14 cellular contexts compared by ENCODE assay signal in genomic region chr2:37985333-37985732, GRCh38.
A peak's percentile ranks its signal among the peaks of the same experiment; 100 is the strongest.
DNase-seq lines count a peak whose midpoint lies in the region; ATAC-seq and TF ChIP-seq lines count a peak whose summit lies in the region.
"Had no signal": no experiment of that assay in that cellular context is flagged by ENCODE, and none has a peak within 500 bp of the region (broad histone marks: within the 10 kb centered on the region; RNA-seq: fewer than 3 reads in every experiment).

No MANE protein-coding gene starts in this region.

- POLR2A ChIA-PET in PC-3 (lab: Charles Lee; ENCODE audit: unreplicated experiment): no interaction called here

- peak; percentile 82 for ATAC-seq in GM18868 (IDR thresholded peaks at IDR 0.05; ENCODE audit: unreplicated experiment)
- no peak for ATAC-seq in PC-3
- no peak for ATAC-seq in upper lobe of right lung
- no peak for ATAC-seq in HG02588 (IDR thresholded peaks at IDR 0.05; ENCODE audit: unreplicated experiment)
- ATAC-seq in HG03108 (IDR thresholded peaks at IDR 0.05; ENCODE audit: unreplicated experiment): no peak
- ATAC-seq: activated T-cell treated with anti-CD3 and anti-CD28 coated beads, Interleukin-2, amount 50 U/mL, for 4 hours; body of pancreas; WTC11 had no signal

- no peak overlapping the region for H3K27ac ChIP-seq in PC-3 (ENCODE audit: low read length)
- no peak overlapping the region for H3K27ac ChIP-seq in fibroblast of lung (ENCODE audit: insufficient read depth, low read length)
- no peak overlapping the region for H3K27ac ChIP-seq in upper lobe of right lung
- H3K27ac ChIP-seq: body of pancreas had no signal

- H3K9me3 ChIP-seq in PC-3 (ENCODE audit: low read length): no peaks in the 10 kb centered on the region
- H3K9me3 ChIP-seq in fibroblast of lung (ENCODE audit: control insufficient read depth, insufficient read depth, low read depth, low read length): no peaks in the 10 kb centered on the region
- H3K9me3 ChIP-seq in upper lobe of right lung: no peaks in the 10 kb centered on the region
- H3K9me3 ChIP-seq: body of pancreas had no signal

- H3K9ac ChIP-seq in PC-3 (ENCODE audit: low read length) (no peak overlapping the region), fibroblast of lung (ENCODE audit: insufficient read depth, low read length) (no peak overlapping the region)

- no peaks in the 10 kb centered on the region for H3K79me2 ChIP-seq in PC-3 (ENCODE audit: low read length)
- H3K79me2 ChIP-seq in fibroblast of lung (ENCODE audit: control insufficient read depth, insufficient read depth, low read length): no peaks in the 10 kb centered on the region

- no peaks in the 10 kb centered on the region for H4K20me1 ChIP-seq in PC-3 (ENCODE audit: low read length)
- no peaks in the 10 kb centered on the region for H4K20me1 ChIP-seq in fibroblast of lung (ENCODE audit: control insufficient read depth, extremely low read depth, insufficient read depth, low read length)

- H3K4me1 ChIP-seq in PC-3 (ENCODE audit: insufficient read depth, low read length) (0 out of 2 replicates have a peak, but pooled peaks cover 6% of the 10 kb centered on the region), fibroblast of lung (ENCODE audit: control insufficient read depth, extremely low read depth, insufficient read depth, low read length) (peaks cover 2% of the 10 kb centered on the region), upper lobe of right lung (peaks cover 7% of the 10 kb centered on the region)
- H3K4me1 ChIP-seq: body of pancreas had no signal

- DNase-seq in AG08395 (ENCODE audit: low spot score) (peak; percentile 52), PC-3 (peak; percentile 52), fibroblast of lung (ENCODE audit: low read depth in 2 of 2) (peak; percentile 63 to 83), upper lobe of right lung (no peak)
- no peak for DNase-seq in stimulated activated CD4-positive, alpha-beta T cell treated with anti-CD3 and anti-CD28 coated beads, Interleukin-4, amount 100 ng/mL, for 24 hours
- DNase-seq: activated T-cell treated with anti-CD3 and anti-CD28 coated beads, Interleukin-2, amount 50 U/mL, for 4 hours; body of pancreas; hypothalamus; NCI-H1105 treated with DMSO at 0.1 percent for 48 hours; NCI-H526 had no signal

- intact Hi-C loops in PC-3 (cut with micrococcal nuclease) (no loop called here), upper lobe of right lung (cut with DNase I) (loop anchor here (10.0 kb wide), 1 partner anchor 289 kb away; no protein-coding TSS in a partner anchor)

- CTCF ChIA-PET in PC-3 (lab: Charles Lee): interaction anchor here (0.7 kb wide), 1 partner anchor 91 kb away, joined by 3 read pairs; no protein-coding TSS in a partner anchor

- no peak overlapping the region for H2AFZ ChIP-seq in PC-3 (ENCODE audit: low read length)
- no peak overlapping the region for H2AFZ ChIP-seq in fibroblast of lung (ENCODE audit: low read length)

- no peak for TF ChIP-seq CTCF in PC-3 (conservative IDR thresholded peaks at IDR 0.05; ENCODE audit: low read depth, low read length)
- no peak for TF ChIP-seq CTCF in fibroblast of lung (conservative IDR thresholded peaks at IDR 0.05 in 1 of 2, IDR thresholded peaks at IDR 0.05 in 1 of 2; ENCODE audit: low read depth in 1 of 2, low read length in 2 of 2)
- TF ChIP-seq CTCF in upper lobe of right lung (IDR thresholded peaks at IDR 0.05): no peak

- H3K4me3 ChIP-seq in PC-3 (ENCODE audit: low read length) (no peak overlapping the region), fibroblast of lung (replicated peaks in 1 of 4; ENCODE audit: control extremely low read depth in 1 of 4, insufficient read depth in 1 of 4, low read depth in 3 of 4, low read length in 4 of 4) (no peak overlapping the region), upper lobe of right lung (no peak overlapping the region)
- H3K4me3 ChIP-seq: body of pancreas had no signal

- H3K4me2 ChIP-seq in PC-3 (ENCODE audit: low read length) (no peak overlapping the region), fibroblast of lung (ENCODE audit: extremely low read depth, insufficient read depth, low read length) (no peak overlapping the region)

- no peaks in the 10 kb centered on the region for H3K9me2 ChIP-seq in PC-3 (replicated peaks; ENCODE audit: low read length)

- H3K36me3 ChIP-seq in PC-3 (ENCODE audit: low read depth, low read length) (no peaks in the 10 kb centered on the region), fibroblast of lung (ENCODE audit: control insufficient read depth, insufficient read depth, low read length) (no peaks in the 10 kb centered on the region), upper lobe of right lung (no peaks in the 10 kb centered on the region)

- BruUV-seq in PC-3 (replicated peaks; lab: Mats Ljungman, UMichigan): no TSS peak

- H3K27me3 ChIP-seq in PC-3 (ENCODE audit: low read length) (no peaks in the 10 kb centered on the region), fibroblast of lung (ENCODE audit: control insufficient read depth, insufficient read depth, low read length) (no peaks in the 10 kb centered on the region), upper lobe of right lung (no peaks in the 10 kb centered on the region)
- H3K27me3 ChIP-seq: body of pancreas had no signal

- no peaks in the 10 kb centered on the region for H3F3A ChIP-seq in PC-3 (ENCODE audit: low read length, unreplicated experiment)

Comparison
In these comparisons a context has a peak if more than half of its experiments do, and no peak if none do; other contexts are left out.
1. DNase-seq: peak in AG08395 (single experiment), PC-3 (single experiment) and fibroblast of lung (2 of 2); none in upper lobe of right lung (single experiment) and stimulated activated CD4-positive, alpha-beta T cell treated with anti-CD3 and anti-CD28 coated beads, Interleukin-4, amount 100 ng/mL, for 24 hours (single experiment).